ENCODE assay signal across 8 cellular contexts in genomic region chr19:19063183-19064097, GRCh38.
DNase-seq lines count a peak whose midpoint lies in the region; ATAC-seq and FAIRE-seq lines count a peak whose summit lies in the region.

A gene with protein sequence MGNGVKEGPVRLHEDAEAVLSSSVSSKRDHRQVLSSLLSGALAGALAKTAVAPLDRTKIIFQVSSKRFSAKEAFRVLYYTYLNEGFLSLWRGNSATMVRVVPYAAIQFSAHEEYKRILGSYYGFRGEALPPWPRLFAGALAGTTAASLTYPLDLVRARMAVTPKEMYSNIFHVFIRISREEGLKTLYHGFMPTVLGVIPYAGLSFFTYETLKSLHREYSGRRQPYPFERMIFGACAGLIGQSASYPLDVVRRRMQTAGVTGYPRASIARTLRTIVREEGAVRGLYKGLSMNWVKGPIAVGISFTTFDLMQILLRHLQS (plus strand): TSS chr19:19063994. CDS start chr19:19096125, 32,131 bp downstream.

- ATAC-seq in HG03457 (IDR thresholded peaks at IDR 0.05; ENCODE audit: unreplicated experiment): peak; percentile 87

- H3K27ac ChIP-seq in cingulate gyrus (ENCODE audit: low read depth, low read length): peak within 1 kb of the TSS; percentile 80

- peak; percentile 97 for FAIRE-seq in GM19239 (lab: Jason Lieb, UNC)

- peak; percentile 100 for DNase-seq in Ammon's horn (ENCODE audit: low spot score)
- peak; percentile 100 for DNase-seq in GM19239 (ENCODE audit: insufficient read length, low spot score)
- DNase-seq in NCI-H524 treated with DMSO at 0.1 percent for 48 hours (lab: John Stamatoyannopoulos, UW): peak; percentile 99
- peak; percentile 97 to 98 for DNase-seq in activated CD4-positive, alpha-beta T cell treated with anti-CD3 and anti-CD28 coated beads for 4 hours
- DNase-seq in kidney glomerular epithelial cell (lab: John Stamatoyannopoulos, UW): peak; percentile 98
- peak; percentile 95 to 99 for DNase-seq in stimulated activated CD4-positive, alpha-beta T cell treated with anti-CD3 and anti-CD28 coated beads, Interleukin-1b, Interleukin-23, amount 100 ng/mL, for 1 hour (ENCODE audit: low read depth in 2 of 2)

Comparison
In these comparisons a context has a peak if more than half of its experiments do, and no peak if none do; other contexts are left out.
1. Peak in every context shown above with its lines: DNase-seq, ATAC-seq and H3K27ac ChIP-seq.